In genomic region chr2:134262666-134263065, GRCh38 we compare ENCODE assay signal across 12 cellular contexts. TPM values are rescaled to one million over a fixed set of nuclear protein-coding genes. Genes with fewer than 3 reads are reported as not detected.
DNase-seq lines count a peak whose midpoint lies in the region; ATAC-seq and TF ChIP-seq lines count a peak whose summit lies in the region.
"Had no signal": no experiment of that assay in that cellular context is flagged by ENCODE, and none has a peak within 500 bp of the region (broad histone marks: within the 10 kb centered on the region; RNA-seq: fewer than 3 reads in every experiment).

No MANE protein-coding gene starts in this region.

- no peaks in the 10 kb centered on the region for H3K9me3 Mint-ChIP-seq in naive thymus-derived CD8-positive, alpha-beta T cell

- H3K9me3 ChIP-seq in WERI-Rb-1 (ENCODE audit: severe bottlenecking) = no peaks in the 10 kb centered on the region
- H3K9me3 ChIP-seq: esophagus muscularis mucosa had no signal

- no peaks in the 10 kb centered on the region for H3K27me3 ChIP-seq in WERI-Rb-1 (ENCODE audit: insufficient read depth, low read depth, severe bottlenecking)
- H3K27me3 ChIP-seq: esophagus muscularis mucosa had no signal

- H3K4me3 Mint-ChIP-seq in naive thymus-derived CD8-positive, alpha-beta T cell = peak overlapping the region in 9 of 10 donors; percentile 16 to 74 (median 58)

- ATAC-seq in GM18873 (IDR thresholded peaks at IDR 0.05; ENCODE audit: low FRiP score, unreplicated experiment) (peak; percentile 40), GM21723 (IDR thresholded peaks at IDR 0.05; ENCODE audit: unreplicated experiment) (peak; percentile 63), HG03460 (IDR thresholded peaks at IDR 0.05; ENCODE audit: unreplicated experiment) (peak; percentile 46), HG02610 (IDR thresholded peaks at IDR 0.05; ENCODE audit: unreplicated experiment) (no peak)
- peak in 1 of 2 donors; percentile 26 for ATAC-seq in naive thymus-derived CD8-positive, alpha-beta T cell

- H3K27ac Mint-ChIP-seq in naive thymus-derived CD8-positive, alpha-beta T cell = peak overlapping the region in 9 of 10 donors; percentile 53 to 93 (median 80)
- H3K27ac Mint-ChIP-seq: progenitor cell of endocrine pancreas had no signal

- H3K36me3 Mint-ChIP-seq in naive thymus-derived CD8-positive, alpha-beta T cell = peaks cover 0 to 3% (median 2%) of the 10 kb centered on the region in 3 donors

- no peak for TF ChIP-seq CTCF in WERI-Rb-1 (IDR thresholded peaks at IDR 0.05; ENCODE audit: low read depth, low read length)

- H3K27ac ChIP-seq in WERI-Rb-1 = no peak overlapping the region
- H3K27ac ChIP-seq: esophagus muscularis mucosa, PC-9 had no signal

- peaks cover 39 to 85% (median 72%) of the 10 kb centered on the region in 4 donors for H3K4me1 Mint-ChIP-seq in naive thymus-derived CD8-positive, alpha-beta T cell

- no peak overlapping the region for H3K4me3 ChIP-seq in WERI-Rb-1 (ENCODE audit: low read depth, low read length)
- H3K4me3 ChIP-seq: esophagus muscularis mucosa, PC-9 had no signal

- H3K27me3 Mint-ChIP-seq in naive thymus-derived CD8-positive, alpha-beta T cell = no peaks in the 10 kb centered on the region
- H3K27me3 Mint-ChIP-seq: progenitor cell of endocrine pancreas had no signal

- POLR2A ChIA-PET in naive thymus-derived CD8-positive, alpha-beta T cell (lab: Charles Lee) = interaction anchor here (0.8 to 1.4 kb wide), 6 partner anchors 9 to 142 kb away, joined by 3 to 4 read pairs (median 3); no protein-coding TSS in a partner anchor

- H3K36me3 ChIP-seq in WERI-Rb-1 = peaks cover 11% of the 10 kb centered on the region
- H3K36me3 ChIP-seq: esophagus muscularis mucosa had no signal

- no peak for DNase-seq in naive thymus-derived CD8-positive, alpha-beta T cell
- no peak for DNase-seq in WERI-Rb-1
- no peak for DNase-seq in Kasumi-1 (lab: John Stamatoyannopoulos, UW)
- no peak for DNase-seq in stimulated activated CD4-positive, alpha-beta T cell treated with anti-CD3 and anti-CD28 coated beads, Interleukin-4, amount 100 ng/mL, for 4 hours
- DNase-seq: NCI-H1105, PC-9 had no signal

RNA-seq across cellular contexts. Expression of gene MGAT5, which starts 8.8 kb away (rescaled TPM):
- total RNA-seq in naive thymus-derived CD8-positive, alpha-beta T cell = 10 to 100 TPM; 54.6 to 61.1 TPM
- 1 to 10 TPM; 3.6 to 5.8 (median 5.6) TPM for polyA plus RNA-seq in naive thymus-derived CD8-positive, alpha-beta T cell
